11 cellular contexts compared by ENCODE assay signal in genomic region chr15:48355377-48355776, GRCh38. TPM values are rescaled to one million over a fixed set of nuclear protein-coding genes. Genes with fewer than 3 reads are reported as not detected.
DNase-seq lines count a peak whose midpoint lies in the region; ATAC-seq and TF ChIP-seq lines count a peak whose summit lies in the region.
"Had no signal": no experiment of that assay in that cellular context is flagged by ENCODE, and none has a peak within 500 bp of the region (broad histone marks: within the 10 kb centered on the region; RNA-seq: fewer than 3 reads in every experiment).

No MANE protein-coding gene starts in this region.

- H3K4me1 Mint-ChIP-seq in activated CD8-positive, alpha-beta T cell treated with anti-CD3 and anti-CD28 coated beads for 36 hours (ENCODE audit: low read depth): peaks cover 2% of the 10 kb centered on the region

- H3K27ac Mint-ChIP-seq in activated CD8-positive, alpha-beta T cell treated with anti-CD3 and anti-CD28 coated beads for 36 hours: no peak overlapping the region
- H3K27ac Mint-ChIP-seq: activated CD4-positive, alpha-beta T cell treated with anti-CD3 and anti-CD28 coated beads for 36 hours; activated naive CD4-positive, alpha-beta T cell treated with anti-CD3 and anti-CD28 coated beads, Interleukin-2, amount 50 U/mL, for 24 hours had no signal

- H3K36me3 Mint-ChIP-seq in activated CD8-positive, alpha-beta T cell treated with anti-CD3 and anti-CD28 coated beads for 36 hours (ENCODE audit: low read depth): no peaks in the 10 kb centered on the region
- H3K36me3 Mint-ChIP-seq: activated naive CD4-positive, alpha-beta T cell treated with anti-CD3 and anti-CD28 coated beads, Interleukin-2, amount 50 U/mL, for 24 hours had no signal

- peak; percentile 62 for DNase-seq in GM03348 (ENCODE audit: low spot score)
- DNase-seq in brain microvascular endothelial cell: peak; percentile 54
- DNase-seq in mucosa of descending colon: no peak
- DNase-seq in NK-92 treated with Interleukin-12 subunit alpha and Interleukin-12 subunit beta, amount 100 ng/mL, for 24 hours (lab: John Stamatoyannopoulos, UW): no peak
- DNase-seq in activated effector memory CD4-positive, alpha-beta T cell treated with Interleukin-2 at 50 U/mL for 16 hours: no peak
- DNase-seq in DMS114 treated with DMSO at 0.1 percent for 48 hours (lab: John Stamatoyannopoulos, UW; ENCODE audit: unreplicated experiment): no peak
- DNase-seq in activated CD8-positive, alpha-beta T cell treated with anti-CD3 and anti-CD28 coated beads for 36 hours: no peak
- DNase-seq: activated CD4-positive, alpha-beta T cell treated with anti-CD3 and anti-CD28 coated beads for 36 hours; SIG-M5 had no signal

- ATAC-seq in HG03095 (IDR thresholded peaks at IDR 0.05; ENCODE audit: unreplicated experiment) (peak; percentile 42), mucosa of descending colon (peak; percentile 78)
- no peak for ATAC-seq in activated CD8-positive, alpha-beta T cell treated with anti-CD3 and anti-CD28 coated beads for 36 hours
- ATAC-seq: activated CD4-positive, alpha-beta T cell treated with anti-CD3 and anti-CD28 coated beads for 36 hours had no signal

- H3K27ac ChIP-seq in brain microvascular endothelial cell: no peak overlapping the region

- POLR2A ChIA-PET in activated CD8-positive, alpha-beta T cell treated with anti-CD3 and anti-CD28 coated beads for 36 hours (lab: Charles Lee): no interaction called here

- TF ChIP-seq CTCF in brain microvascular endothelial cell (IDR thresholded peaks at IDR 0.05; ENCODE audit: low read depth, low read length, missing control alignments) (no peak), mucosa of descending colon (IDR thresholded peaks at IDR 0.05) (no peak)
- no peak for TF ChIP-seq CTCF in activated CD8-positive, alpha-beta T cell treated with anti-CD3 and anti-CD28 coated beads for 36 hours (IDR thresholded peaks at IDR 0.05)

- H3K36me3 ChIP-seq in brain microvascular endothelial cell (replicated peaks) (no peaks in the 10 kb centered on the region), mucosa of descending colon (ENCODE audit: low read depth) (no peaks in the 10 kb centered on the region)

- CTCF ChIA-PET in activated CD8-positive, alpha-beta T cell treated with anti-CD3 and anti-CD28 coated beads for 36 hours (lab: Charles Lee): interaction anchor here (6.0 kb wide), 1 partner anchor 20 kb away, joined by 42 read pairs; no protein-coding TSS in a partner anchor

- H3K27me3 Mint-ChIP-seq in activated CD8-positive, alpha-beta T cell treated with anti-CD3 and anti-CD28 coated beads for 36 hours: peaks cover 1% of the 10 kb centered on the region

- H3K4me3 Mint-ChIP-seq in activated CD8-positive, alpha-beta T cell treated with anti-CD3 and anti-CD28 coated beads for 36 hours: no peak overlapping the region
- H3K4me3 Mint-ChIP-seq: activated CD4-positive, alpha-beta T cell treated with anti-CD3 and anti-CD28 coated beads for 36 hours; activated naive CD4-positive, alpha-beta T cell treated with anti-CD3 and anti-CD28 coated beads, Interleukin-2, amount 50 U/mL, for 24 hours had no signal

- H3K27me3 ChIP-seq in brain microvascular endothelial cell (replicated peaks): no peaks in the 10 kb centered on the region

- no peaks in the 10 kb centered on the region for H3K4me1 ChIP-seq in mucosa of descending colon (ENCODE audit: low read depth)

- intact Hi-C loops in mucosa of descending colon (cut with DNase I, micrococcal nuclease): no loop called here
- intact Hi-C loops in activated CD8-positive, alpha-beta T cell treated with anti-CD3 and anti-CD28 coated beads for 36 hours (cut with micrococcal nuclease): loop anchor here (10.0 kb wide), 1 partner anchor 1161 kb away; no protein-coding TSS in a partner anchor

- H3K9me3 Mint-ChIP-seq in activated CD8-positive, alpha-beta T cell treated with anti-CD3 and anti-CD28 coated beads for 36 hours: no peaks in the 10 kb centered on the region
- H3K9me3 Mint-ChIP-seq: activated naive CD4-positive, alpha-beta T cell treated with anti-CD3 and anti-CD28 coated beads, Interleukin-2, amount 50 U/mL, for 24 hours had no signal

- in situ Hi-C loops in brain microvascular endothelial cell (cut with HindIII; ENCODE audit: low pct_ligation_motif_present, low sequenced_read_pairs): no loop called here

- H3K4me3 ChIP-seq in brain microvascular endothelial cell (ENCODE audit: low read depth, low read length): no peak overlapping the region
- no peak overlapping the region for H3K4me3 ChIP-seq in mucosa of descending colon

- no peaks in the 10 kb centered on the region for H3K9me3 ChIP-seq in mucosa of descending colon

RNA-seq across cellular contexts. Expression of gene DUT, which starts 24.1 kb away (rescaled TPM):
- total RNA-seq in mucosa of descending colon: 10 to 100 TPM; 46.3 to 81.6 (median 69.4) TPM
- total RNA-seq in activated CD8-positive, alpha-beta T cell treated with anti-CD3 and anti-CD28 coated beads for 36 hours: 100 to 1,000 TPM; 527 TPM

Comparison
In these comparisons a context has a peak if more than half of its experiments do, and no peak if none do; other contexts are left out.
1. DNase-seq: peak in GM03348 (single experiment) and brain microvascular endothelial cell (single experiment); none in mucosa of descending colon (0 of 3), NK-92 treated with Interleukin-12 subunit alpha and Interleukin-12 subunit beta, amount 100 ng/mL, for 24 hours (single experiment), activated effector memory CD4-positive, alpha-beta T cell treated with Interleukin-2 at 50 U/mL for 16 hours (single experiment), DMS114 treated with DMSO at 0.1 percent for 48 hours (single experiment) and activated CD8-positive, alpha-beta T cell treated with anti-CD3 and anti-CD28 coated beads for 36 hours (single experiment).
2. RNA of gene DUT, which starts 24.1 kb away (total RNA-seq): 527 TPM in activated CD8-positive, alpha-beta T cell treated with anti-CD3 and anti-CD28 coated beads for 36 hours; 46.3 to 81.6 TPM in mucosa of descending colon; every median in the first group is over 4 times any median in the second.